Comparison of ENCODE assay signal across 30 cellular contexts in the genomic region with DNA sequence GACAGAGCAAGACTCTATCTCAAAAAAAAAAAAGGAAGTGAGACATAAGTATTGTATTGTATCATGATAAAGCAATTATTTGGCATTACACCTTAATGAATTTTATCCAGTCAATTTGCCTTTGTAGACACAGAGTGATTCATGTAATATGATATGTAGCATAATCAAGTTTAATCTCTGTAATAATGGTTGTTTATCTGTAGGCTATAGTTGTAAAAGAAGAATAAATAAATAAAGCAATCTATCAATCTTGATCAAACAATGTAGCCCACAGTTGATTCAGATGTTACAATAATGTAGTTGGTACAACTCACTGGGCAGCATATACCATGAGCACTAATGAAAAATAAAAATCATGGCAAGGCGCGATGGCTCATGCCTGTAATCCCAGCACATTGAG. TPM values are rescaled to one million over a fixed set of nuclear protein-coding genes. Genes with fewer than 3 reads are reported as not detected.
DNase-seq lines count a peak whose midpoint lies in the region; ATAC-seq, FAIRE-seq and TF ChIP-seq lines count a peak whose summit lies in the region.
"Had no signal": no experiment of that assay in that cellular context is flagged by ENCODE, and none has a peak within 500 bp of the region (broad histone marks: within the 10 kb centered on the region; RNA-seq: fewer than 3 reads in every experiment).

No MANE protein-coding gene starts in this region.

- FAIRE-seq in bronchial epithelial cell (lab: Jason Lieb, UNC): no peak
- FAIRE-seq: A549, GM12878 had no signal

- H3K4me1 Mint-ChIP-seq in CD4-positive, alpha-beta memory T cell: no peaks in the 10 kb centered on the region

- H3K36me3 Mint-ChIP-seq in CD4-positive, alpha-beta memory T cell: peaks cover 4 to 5% of the 10 kb centered on the region in 2 donors
- H3K36me3 Mint-ChIP-seq: CD8-positive, alpha-beta T cell had no signal

- no peak overlapping the region for H3K4me3 Mint-ChIP-seq in CD4-positive, alpha-beta memory T cell
- H3K4me3 Mint-ChIP-seq: CD8-positive, alpha-beta T cell had no signal

- peaks cover 2 to 12% of the 10 kb centered on the region in 2 donors for H3K27me3 Mint-ChIP-seq in CD4-positive, alpha-beta memory T cell

- intact Hi-C loops in vagina (cut with DNase I): no loop called here
- intact Hi-C loops in CD4-positive, alpha-beta memory T cell (cut with micrococcal nuclease): no loop called here

- H3K27me3 ChIP-seq in bronchial epithelial cell (ENCODE audit: control insufficient read depth, insufficient read depth, low read length) (no peaks in the 10 kb centered on the region), vagina (no peaks in the 10 kb centered on the region)
- no peaks in the 10 kb centered on the region for H3K27me3 ChIP-seq in CD4-positive, alpha-beta memory T cell (ENCODE audit: insufficient read depth, low read length)
- H3K27me3 ChIP-seq: BLaER1 treated with 17β-estradiol and CSF1 and Interleukin-3, amounts not matched to agents 10 nM and 100 nM; Peyer's patch had no signal

- no peak for TF ChIP-seq POLR2A in vagina (IDR thresholded peaks at IDR 0.05)

- H3K4me3 ChIP-seq in LNCaP clone FGC (ENCODE audit: low read depth, low read length): no peak overlapping the region
- H3K4me3 ChIP-seq in bronchial epithelial cell (ENCODE audit: low read depth, low read length): no peak overlapping the region
- H3K4me3 ChIP-seq in vagina: no peak overlapping the region
- no peak overlapping the region for H3K4me3 ChIP-seq in CD4-positive, alpha-beta memory T cell (ENCODE audit: low read length in 2 of 2)
- H3K4me3 ChIP-seq: A549; BLaER1 treated with 17β-estradiol and CSF1 and Interleukin-3, amounts not matched to agents 10 nM and 100 nM; GM12878; HAP-1; Peyer's patch had no signal

- TF ChIP-seq CTCF in C4-2B (conservative IDR thresholded peaks at IDR 0.05) (no peak), LNCaP clone FGC (IDR thresholded peaks at IDR 0.05; ENCODE audit: control insufficient read depth, extremely low read depth, insufficient read depth) (no peak), bronchial epithelial cell (IDR thresholded peaks at IDR 0.05; ENCODE audit: insufficient read depth, low read length, severe bottlenecking) (no peak), vagina (IDR thresholded peaks at IDR 0.05) (no peak)

- H3K36me3 ChIP-seq in bronchial epithelial cell (ENCODE audit: control insufficient read depth, insufficient read depth, low read length): no peaks in the 10 kb centered on the region
- no peaks in the 10 kb centered on the region for H3K36me3 ChIP-seq in vagina
- no peaks in the 10 kb centered on the region for H3K36me3 ChIP-seq in CD4-positive, alpha-beta memory T cell (ENCODE audit: insufficient read depth, low read length)
- H3K36me3 ChIP-seq: BLaER1 treated with 17β-estradiol and CSF1 and Interleukin-3, amounts not matched to agents 10 nM and 100 nM; HAP-1; Peyer's patch had no signal

- no peak for ATAC-seq in GM19452 (IDR thresholded peaks at IDR 0.05; ENCODE audit: unreplicated experiment)
- ATAC-seq: A549; CD8-positive, alpha-beta T cell; GM12878 had no signal

- H3K27ac ChIP-seq in C4-2B (peak overlapping the region; percentile 55), vagina (no peak overlapping the region)
- no peak overlapping the region for H3K27ac ChIP-seq in CD4-positive, alpha-beta memory T cell (ENCODE audit: low read depth, low read length)
- H3K27ac ChIP-seq: A549; BLaER1 treated with 17β-estradiol and CSF1 and Interleukin-3, amounts not matched to agents 10 nM and 100 nM; Peyer's patch had no signal

- DNase-seq in LNCaP clone FGC (ENCODE audit: low read depth) (peak; percentile 77), NCI-H748 (lab: John Stamatoyannopoulos, UW; ENCODE audit: unreplicated experiment) (peak; percentile 78), bronchial epithelial cell (ENCODE audit: low read depth) (peak; percentile 72), vagina (ENCODE audit: extremely low spot score in 2 of 2) (no peak)
- DNase-seq in activated CD8-positive, alpha-beta memory T cell treated with anti-CD3 and anti-CD28 coated beads, Interleukin-2, amount 50 U/mL, for 48 hours: no peak
- no peak for DNase-seq in CD4-positive, alpha-beta memory T cell
- DNase-seq: AML-193; CD8-positive, alpha-beta T cell; DMS 273 treated with DMSO at 0.1 percent for 48 hours; DMS79; EL; GDM1; GOT3; KG1; MV-4-11; NCI-H1105; NCI-H1694 treated with DMSO at 0.1 percent for 48 hours; NCI-H2081 treated with DMSO at 0.1 percent for 48 hours; NCI-H2171 treated with DMSO at 0.1 percent for 48 hours; NCI-H524; Peyer's patch; SHP77 treated with DMSO at 0.1 percent for 48 hours; T-helper 1 cell had no signal

- CTCF ChIA-PET in CD4-positive, alpha-beta memory T cell (lab: Charles Lee; ENCODE audit: partially characterized antibody): no interaction called here

- H3K4me1 ChIP-seq in vagina: no peaks in the 10 kb centered on the region
- no peaks in the 10 kb centered on the region for H3K4me1 ChIP-seq in CD4-positive, alpha-beta memory T cell (ENCODE audit: insufficient read depth, low read length)
- H3K4me1 ChIP-seq: A549, HAP-1, Peyer's patch had no signal

- POLR2A ChIA-PET in CD4-positive, alpha-beta memory T cell (lab: Charles Lee; ENCODE audit: partially characterized antibody): no interaction called here

- no peaks in the 10 kb centered on the region for H3K9me3 ChIP-seq in vagina
- no peaks in the 10 kb centered on the region for H3K9me3 ChIP-seq in CD4-positive, alpha-beta memory T cell (ENCODE audit: control insufficient read depth in 1 of 2, low read length in 2 of 2)
- H3K9me3 ChIP-seq: A549, HAP-1, Peyer's patch had no signal

- peaks cover 6 to 30% (median 10%) of the 10 kb centered on the region in 8 donors for H3K9me3 Mint-ChIP-seq in CD4-positive, alpha-beta memory T cell

- no peak overlapping the region for H3K27ac Mint-ChIP-seq in CD4-positive, alpha-beta memory T cell
- H3K27ac Mint-ChIP-seq: CD8-positive, alpha-beta T cell had no signal

RNA-seq across cellular contexts. Expression of gene CEACAM20, which starts 28.5 kb away (rescaled TPM):
- not detected in 2 replicates for total RNA-seq in bronchial epithelial cell
- not detected for total RNA-seq in vagina
- total RNA-seq in CD4-positive, alpha-beta memory T cell: not detected
- not detected for polyA plus RNA-seq in CD4-positive, alpha-beta memory T cell
- total RNA-seq: CD8-positive, alpha-beta T cell; GM12878; OCI-LY7 had no signal
- polyA plus RNA-seq: GM12878 had no signal

RNA-seq across cellular contexts. Expression of gene IGSF23, which starts 55.4 kb away (rescaled TPM):
- total RNA-seq in bronchial epithelial cell: not detected in 2 replicates
- total RNA-seq in vagina: not detected
- not detected for total RNA-seq in CD4-positive, alpha-beta memory T cell
- polyA plus RNA-seq in CD4-positive, alpha-beta memory T cell: not detected
- total RNA-seq: CD8-positive, alpha-beta T cell; GM12878; OCI-LY7 had no signal
- polyA plus RNA-seq: GM12878 had no signal

RNA-seq across cellular contexts. Expression of gene ZNF180, which starts 57.6 kb away (rescaled TPM):
- total RNA-seq in bronchial epithelial cell (3.3 and 11.1 TPM in 2 replicates), vagina (6.4 TPM)
- 10 to 100 TPM; 17.1 to 18.0 TPM for total RNA-seq in CD4-positive, alpha-beta memory T cell
- 10 to 100 TPM in 1 of 2 donors, 1 to 10 TPM in 1; 5.2 to 10.8 TPM for polyA plus RNA-seq in CD4-positive, alpha-beta memory T cell

Comparison
In these comparisons a context has a peak if more than half of its experiments do, and no peak if none do; other contexts are left out.
1. DNase-seq: peak in LNCaP clone FGC (single experiment), NCI-H748 (single experiment) and bronchial epithelial cell (single experiment); none in vagina (0 of 2), activated CD8-positive, alpha-beta memory T cell treated with anti-CD3 and anti-CD28 coated beads, Interleukin-2, amount 50 U/mL, for 48 hours (single experiment) and CD4-positive, alpha-beta memory T cell (0 of 5).